ENCODE assay signal across 8 cellular contexts in the genomic region with DNA sequence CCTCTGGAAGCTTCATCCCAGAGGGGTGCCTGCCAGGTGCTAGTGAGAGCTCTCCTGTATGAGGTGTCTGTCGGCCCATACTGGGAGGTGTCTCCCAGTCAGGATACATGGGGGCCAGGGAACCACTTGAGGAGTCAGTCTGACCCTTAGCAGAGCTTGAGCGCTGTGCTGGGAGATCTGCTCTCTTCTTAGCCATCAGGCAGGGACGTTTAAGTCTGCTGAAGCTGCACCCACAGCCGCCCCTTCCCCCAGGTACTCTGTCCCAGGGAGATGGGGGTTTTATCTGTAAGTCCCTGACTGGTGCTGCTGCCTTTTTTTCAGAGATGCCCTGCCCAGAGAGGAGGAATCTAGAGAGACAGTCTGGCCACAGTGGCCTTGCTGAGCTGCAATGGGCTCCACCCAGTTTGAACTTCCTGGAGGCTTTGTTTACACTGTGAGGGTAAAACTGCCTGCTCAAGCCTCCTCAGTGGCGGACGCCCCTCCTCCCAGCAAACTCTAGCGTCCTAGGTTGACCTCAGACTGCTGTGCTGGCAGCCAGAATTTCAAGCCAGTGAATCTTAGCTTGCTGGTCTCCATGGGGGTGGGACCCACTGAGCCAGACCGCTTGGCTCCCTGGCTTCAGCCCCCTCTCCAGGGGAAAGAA.
A peak's percentile ranks its signal among the peaks of the same experiment; 100 is the strongest.
DNase-seq lines count a peak whose midpoint lies in the region; ATAC-seq and TF ChIP-seq lines count a peak whose summit lies in the region.
"Not testable (repeated sequence)": the region's sequence is repeated elsewhere in the genome, so short reads cannot be mapped to it uniquely, and the experiment has no call there.

No MANE protein-coding gene starts in this region.

- H3K36me3 Mint-ChIP-seq in activated T-helper 2 cell treated with anti-CD3 and anti-CD28 coated beads, Interferon-gamma antibody, Interleukin-2, Interleukin-4, amounts not matched to agents 10 μg/mL and 5 μg/mL and 100 μg/mL, durations not matched to agents 14 hours and 24 hours and 36 hours (ENCODE audit: low read depth), result not testable (repeated sequence)

- not testable (repeated sequence) for H3K9me3 ChIP-seq in mucosa of descending colon

- not testable (repeated sequence) for H3K27ac Mint-ChIP-seq in activated T-helper 2 cell treated with anti-CD3 and anti-CD28 coated beads, Interferon-gamma antibody, Interleukin-2, Interleukin-4, amounts not matched to agents 10 μg/mL and 5 μg/mL and 100 μg/mL, durations not matched to agents 14 hours and 24 hours and 36 hours

- intact Hi-C loops in activated T-helper 2 cell treated with anti-CD3 and anti-CD28 coated beads, Interferon-gamma antibody, Interleukin-2, Interleukin-4, amounts not matched to agents 10 μg/mL and 5 μg/mL and 100 μg/mL, durations not matched to agents 14 hours and 24 hours and 36 hours (cut with micrococcal nuclease); Right ventricle myocardium superior (cut with DNase I); mucosa of descending colon (cut with DNase I, micrococcal nuclease): not testable (repeated sequence)

- H3K4me3 Mint-ChIP-seq in activated T-helper 2 cell treated with anti-CD3 and anti-CD28 coated beads, Interferon-gamma antibody, Interleukin-2, Interleukin-4, amounts not matched to agents 10 μg/mL and 5 μg/mL and 100 μg/mL, durations not matched to agents 14 hours and 24 hours and 36 hours (ENCODE audit: low read depth), result not testable (repeated sequence)

- H3K4me3 ChIP-seq in mucosa of descending colon, result not testable (repeated sequence)

- H3K27me3 Mint-ChIP-seq in activated T-helper 2 cell treated with anti-CD3 and anti-CD28 coated beads, Interferon-gamma antibody, Interleukin-2, Interleukin-4, amounts not matched to agents 10 μg/mL and 5 μg/mL and 100 μg/mL, durations not matched to agents 14 hours and 24 hours and 36 hours (ENCODE audit: low read depth), result not testable (repeated sequence)

- H3K9me3 Mint-ChIP-seq in activated T-helper 2 cell treated with anti-CD3 and anti-CD28 coated beads, Interferon-gamma antibody, Interleukin-2, Interleukin-4, amounts not matched to agents 10 μg/mL and 5 μg/mL and 100 μg/mL, durations not matched to agents 14 hours and 24 hours and 36 hours, result peaks cover 18% of the 10 kb centered on the region

- peak; percentile 14 for DNase-seq in Caki2 (ENCODE audit: low read depth)
- peak; percentile 58 for DNase-seq in LoVo (ENCODE audit: low spot score)
- peak; percentile 13 for DNase-seq in OCI-M1 (lab: John Stamatoyannopoulos, UW)
- peak; percentile 41 for DNase-seq in activated CD4-positive, CD25-positive, alpha-beta regulatory T cell treated with anti-CD3 and anti-CD28 coated beads, Interleukin-2, amount 50 U/mL, for 72 hours
- peak; percentile 16 for DNase-seq in activated T-helper 2 cell treated with anti-CD3 and anti-CD28 coated beads, Interferon-gamma antibody, Interleukin-2, Interleukin-4, amounts not matched to agents 10 μg/mL and 5 μg/mL and 100 μg/mL, durations not matched to agents 14 hours and 24 hours and 36 hours (ENCODE audit: low spot score)
- peak; percentile 57 for DNase-seq in Right ventricle myocardium superior
- DNase-seq in mucosa of descending colon, result peak; percentile 87
- DNase-seq in stimulated activated CD8-positive, alpha-beta memory T cell treated with anti-CD3 and anti-CD28 coated beads, Interleukin-12 subunit alpha, Interleukin-12 subunit beta, amount 100 ng/mL, for 4 hours (ENCODE audit: low read depth), result peak; percentile 6

- peaks cover 11% of the 10 kb centered on the region for H3K4me1 ChIP-seq in mucosa of descending colon (ENCODE audit: low read depth)

- peak; percentile 59 for ATAC-seq in Right ventricle myocardium superior (ENCODE audit: poor library complexity)
- ATAC-seq in mucosa of descending colon, result peak; percentile 99

- TF ChIP-seq CTCF in mucosa of descending colon (IDR thresholded peaks at IDR 0.05), result not testable (repeated sequence)

- not testable (repeated sequence) for H3K4me1 Mint-ChIP-seq in activated T-helper 2 cell treated with anti-CD3 and anti-CD28 coated beads, Interferon-gamma antibody, Interleukin-2, Interleukin-4, amounts not matched to agents 10 μg/mL and 5 μg/mL and 100 μg/mL, durations not matched to agents 14 hours and 24 hours and 36 hours (ENCODE audit: low read depth)

- not testable (repeated sequence) for H3K36me3 ChIP-seq in mucosa of descending colon (ENCODE audit: low read depth)

- in situ Hi-C loops in Caki2 (cut with HindIII; ENCODE audit: low pct_unique_long_range_greater_than_20kb, low sequenced_read_pairs), result not testable (repeated sequence)

Comparison
In these comparisons a context has a peak if more than half of its experiments do, and no peak if none do; other contexts are left out.
1. DNase-seq: peak in every context shown above with its lines; median percentile 87 in mucosa of descending colon; 58 in LoVo; 57 in Right ventricle myocardium superior; 41 in activated CD4-positive, CD25-positive, alpha-beta regulatory T cell treated with anti-CD3 and anti-CD28 coated beads, Interleukin-2, amount 50 U/mL, for 72 hours; 16 in activated T-helper 2 cell treated with anti-CD3 and anti-CD28 coated beads, Interferon-gamma antibody, Interleukin-2, Interleukin-4, amounts not matched to agents 10 μg/mL and 5 μg/mL and 100 μg/mL, durations not matched to agents 14 hours and 24 hours and 36 hours; 14 in Caki2; 13 in OCI-M1; 6 in stimulated activated CD8-positive, alpha-beta memory T cell treated with anti-CD3 and anti-CD28 coated beads, Interleukin-12 subunit alpha, Interleukin-12 subunit beta, amount 100 ng/mL, for 4 hours.